ENCODE assay signal across 8 cellular contexts in the genomic region with DNA sequence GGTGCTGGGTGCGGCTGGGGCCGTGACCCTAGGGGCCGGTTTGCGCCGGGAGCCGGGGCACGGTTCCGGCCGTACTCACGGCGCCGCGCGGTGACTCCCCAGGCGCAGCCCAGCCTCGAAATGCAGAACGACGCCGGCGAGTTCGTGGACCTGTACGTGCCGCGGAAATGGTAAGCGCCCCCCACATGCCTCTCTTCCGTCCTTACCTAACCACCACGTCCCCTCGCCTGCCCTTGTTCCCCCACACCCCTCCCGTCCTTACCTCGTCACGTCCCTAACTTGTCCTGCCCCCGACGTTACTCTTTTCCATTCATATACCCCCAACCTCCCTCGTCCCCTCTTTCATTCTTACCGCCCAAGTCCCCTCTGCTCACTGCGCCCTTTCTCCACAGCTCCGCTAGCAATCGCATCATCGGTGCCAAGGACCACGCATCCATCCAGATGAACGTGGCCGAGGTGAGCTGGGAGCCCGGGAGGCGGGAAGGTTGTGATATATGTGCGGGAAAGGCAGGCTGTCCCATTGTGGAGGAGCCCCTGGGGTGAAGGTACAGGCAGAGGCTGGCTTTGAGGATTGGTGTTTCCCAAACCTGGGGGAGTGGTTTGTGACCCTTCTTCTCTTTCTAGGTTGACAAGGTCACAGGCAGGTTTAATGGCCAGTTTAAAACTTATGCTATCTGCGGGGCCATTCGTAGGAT. TPM values are rescaled to one million over a fixed set of nuclear protein-coding genes. Genes with fewer than 3 reads are reported as not detected.
DNase-seq lines count a peak whose midpoint lies in the region; ATAC-seq, FAIRE-seq and TF ChIP-seq lines count a peak whose summit lies in the region.

No MANE protein-coding gene starts in this region.

- H3K27me3 ChIP-seq in H9 (ENCODE audit: insufficient read depth, low read length) (no peaks in the 10 kb centered on the region), foreskin keratinocyte (no peaks in the 10 kb centered on the region), small intestine (ENCODE audit: control insufficient read depth in 2 of 2, insufficient read depth in 2 of 2, low read length in 2 of 2) (no peaks in the 10 kb centered on the region)

- TF ChIP-seq CTCF in H9 (conservative IDR thresholded peaks at IDR 0.05), result no peak
- TF ChIP-seq CTCF in foreskin keratinocyte (conservative IDR thresholded peaks at IDR 0.05), result no peak

- DNase-seq in H9 (no peak), T-helper 17 cell (no peak), foreskin keratinocyte (no peak), small intestine (no peak), hepatic stellate cell (ENCODE audit: low spot score) (no peak), iPS-NIHi7 (ENCODE audit: extremely low spot score) (no peak)
- DNase-seq in activated effector memory CD4-positive, alpha-beta T cell treated with Interleukin-2 at 50 U/mL for 16 hours, result no peak

- peak overlapping the region; percentile 82 to 96 for H3K4me3 ChIP-seq in small intestine (ENCODE audit: low read depth in 1 of 2, low read length in 2 of 2)

- H2AFZ ChIP-seq in H9 (ENCODE audit: low read length), result no peak overlapping the region

- peak overlapping the region; percentile 74 for H3K14ac ChIP-seq in H9 (ENCODE audit: insufficient read depth, low read length)

- no peak overlapping the region for H3T11ph ChIP-seq in H9 (ENCODE audit: low read length)

- H3K79me1 ChIP-seq in H9 (ENCODE audit: insufficient read depth, low read depth, low read length, poor library complexity, severe bottlenecking), result peaks cover 8% of the 10 kb centered on the region

- no peak overlapping the region for H2BK120ac ChIP-seq in H9 (ENCODE audit: low read depth, low read length, poor library complexity, severe bottlenecking)

- H3K4me1 Mint-ChIP-seq in H9, result peaks cover 25 to 36% of the 10 kb centered on the region in 2 experiments
- peaks cover 33% of the 10 kb centered on the region for H3K4me1 Mint-ChIP-seq in T-helper 17 cell

- no peak for FAIRE-seq in small intestine (lab: Jason Lieb, UNC)

- H3K79me2 ChIP-seq in H9 (ENCODE audit: insufficient read depth, low read length), result peaks cover 10% of the 10 kb centered on the region; the same call in 1 of the 2 replicates

- H2BK12ac ChIP-seq in H9 (ENCODE audit: insufficient read length, low read depth, low read length), result no peak overlapping the region

- H2BK5ac ChIP-seq in H9 (ENCODE audit: insufficient read length, low read length), result no peak overlapping the region

- no peak overlapping the region for H2BK15ac ChIP-seq in H9 (ENCODE audit: low read depth, low read length)

- no peaks in the 10 kb centered on the region for H4K20me1 ChIP-seq in H9 (ENCODE audit: control insufficient read depth, insufficient read depth, insufficient read length)

- no peaks in the 10 kb centered on the region for H3K4me1 ChIP-seq in H9 (ENCODE audit: insufficient read depth, low read length)
- H3K4me1 ChIP-seq in foreskin keratinocyte, result peaks cover 14% of the 10 kb centered on the region
- H3K4me1 ChIP-seq in small intestine (ENCODE audit: control insufficient read depth in 2 of 2, insufficient read depth in 1 of 2, low read depth in 1 of 2, low read length in 1 of 2), result peaks cover 0 to 6% of the 10 kb centered on the region in 2 donors

- no peak overlapping the region for H4K8ac ChIP-seq in H9 (replicated peaks; ENCODE audit: insufficient read length, low read depth, low read length)

- H3K27me3 Mint-ChIP-seq in H9 (ENCODE audit: low read depth) (peaks cover 2% of the 10 kb centered on the region; the same call in 1 of the 2 replicates), T-helper 17 cell (no peaks in the 10 kb centered on the region)

- no peak overlapping the region for H4K5ac ChIP-seq in H9 (ENCODE audit: insufficient read length, low read depth, low read length)

- H3K9me3 ChIP-seq in H9 (ENCODE audit: control insufficient read depth, low read depth, low read length), result no peaks in the 10 kb centered on the region
- no peaks in the 10 kb centered on the region for H3K9me3 ChIP-seq in T-helper 17 cell (ENCODE audit: control insufficient read depth, low read length, poor library complexity, severe bottlenecking)
- no peaks in the 10 kb centered on the region for H3K9me3 ChIP-seq in small intestine (ENCODE audit: control insufficient read depth, low read depth)

- H3K9ac ChIP-seq in H9 (ENCODE audit: extremely low read depth, insufficient read length, low read length), result peak overlapping the region; percentile 94

- H3K36me3 Mint-ChIP-seq in H9 (ENCODE audit: insufficient read depth in 1 of 3, low read depth in 3 of 3) (peaks cover 27 to 43% (median 37%) of the 10 kb centered on the region in 3 experiments), T-helper 17 cell (ENCODE audit: low read depth) (peaks cover 2% of the 10 kb centered on the region)

- no CpG with 5 or more reads among the region's 47 CpGs for WGBS in H9 (ENCODE audit: extremely low coverage, insufficient read length, low lambda C conversion rate)
- WGBS in small intestine, 3 donors, result 1 to 3% (median 2%) methylated on average over 30 to 47 of the region's 47 CpGs

- no peak overlapping the region for H2AK5ac ChIP-seq in H9 (ENCODE audit: insufficient read length, low read length)

- H3K18ac ChIP-seq in H9 (ENCODE audit: insufficient read length, low read depth, low read length), result peak overlapping the region; percentile 52

- no peak overlapping the region for H3K4ac ChIP-seq in H9 (ENCODE audit: low read depth, low read length)

- peaks cover 0 to 6% of the 10 kb centered on the region in 2 donors for H3K36me3 ChIP-seq in small intestine (ENCODE audit: control insufficient read depth in 2 of 2, insufficient read depth in 2 of 2, low read length in 2 of 2)

- no peak overlapping the region for H3K56ac ChIP-seq in H9 (ENCODE audit: insufficient read length, low read depth, low read length)

- no peak overlapping the region for H3K27ac ChIP-seq in H9 (ENCODE audit: insufficient read length, low read depth, low read length)
- H3K27ac ChIP-seq in foreskin keratinocyte, result peak overlapping the region; percentile 90
- peak overlapping the region; percentile 22 to 75 for H3K27ac ChIP-seq in small intestine (ENCODE audit: low read depth in 1 of 2, low read length in 1 of 2)

- no peak overlapping the region for H4K91ac ChIP-seq in H9 (ENCODE audit: insufficient read length, low read depth, low read length)

- no peak overlapping the region for H2BK20ac ChIP-seq in H9 (ENCODE audit: low read depth, low read length, poor library complexity, severe bottlenecking)

- H3K23ac ChIP-seq in H9 (ENCODE audit: insufficient read length, low read depth, low read length), result no peak overlapping the region

- ATAC-seq in T-helper 17 cell, result peak; percentile 33
- no peak for ATAC-seq in foreskin keratinocyte
- no peak for ATAC-seq in HG02840 (IDR thresholded peaks at IDR 0.05; ENCODE audit: low FRiP score, unreplicated experiment)

- H3K9me3 Mint-ChIP-seq in H9, result no peaks in the 10 kb centered on the region; a peak in 2 of 5 replicates

- H3K4me3 Mint-ChIP-seq in H9, result peak overlapping the region; percentile 89 to 97
- H3K4me3 Mint-ChIP-seq in T-helper 17 cell, result peak overlapping the region; percentile 95

- peaks cover 14% of the 10 kb centered on the region for H3K23me2 ChIP-seq in H9 (ENCODE audit: insufficient read length, low read depth, low read length, poor library complexity, severe bottlenecking)

- H3K27ac Mint-ChIP-seq in H9 (peak overlapping the region; percentile 91 to 96 (median 92); a peak in 6 of 7 replicates), T-helper 17 cell (peak overlapping the region; percentile 87)

- H3K4me2 ChIP-seq in H9 (ENCODE audit: insufficient read depth, insufficient read length, low read length), result peak overlapping the region; percentile 89

RNA-seq across cellular contexts. Expression of a gene that starts 0.5 kb away (rescaled TPM):
- total RNA-seq in H9 (2021) (1,715 and 1,736 TPM in 2 replicates), T-helper 17 cell (1,000 to 10,000 TPM; 2,821 to 2,836 TPM), foreskin keratinocyte (1,147 and 1,424 TPM in 2 replicates)
- polyA plus RNA-seq in foreskin keratinocyte (3,116 and 3,644 TPM in 2 replicates), small intestine (1,000 to 10,000 TPM; 2,545 to 8,814 (median 4,142) TPM)

RNA-seq across cellular contexts. Expression of a gene that starts 19.7 kb away (rescaled TPM):
- total RNA-seq in H9 (2021) (10.8 and 11.0 TPM in 2 replicates), T-helper 17 cell (1 to 10 TPM; 4.5 to 5.6 TPM), foreskin keratinocyte (6.2 and 7.1 TPM in 2 replicates)
- polyA plus RNA-seq in foreskin keratinocyte (5.7 and 5.8 TPM in 2 replicates), small intestine (1 to 10 TPM; 1.3 to 4.7 (median 2.4) TPM)

RNA-seq across cellular contexts. Expression of a gene that starts 20.3 kb away (rescaled TPM):
- total RNA-seq in H9 (2021) (200 and 201 TPM in 2 replicates), T-helper 17 cell (under 1 TPM; 0.50 to 0.72 TPM), foreskin keratinocyte (72.6 and 87.7 TPM in 2 replicates)
- polyA plus RNA-seq in foreskin keratinocyte (62.3 and 75.3 TPM in 2 replicates), small intestine (10 to 100 TPM in 1 of 3 donors, 1 to 10 TPM in 2; 1.3 to 39.8 (median 6.2) TPM)

RNA-seq across cellular contexts. Expression of a gene that starts 40.0 kb away (rescaled TPM):
- 0.20 and 0.28 TPM in 2 replicates for total RNA-seq in H9 (2021)
- not detected for total RNA-seq in T-helper 17 cell
- total RNA-seq in foreskin keratinocyte, result not detected in 2 replicates
- polyA plus RNA-seq in foreskin keratinocyte, result not detected in 2 replicates
- polyA plus RNA-seq in small intestine, result 10 to 100 TPM in 2 of 3 donors, 1 to 10 TPM in 1; 8.0 to 28.0 (median 14.9) TPM

Comparison
In these comparisons a context has a peak if more than half of its experiments do, and no peak if none do; other contexts are left out.
1. RNA of a gene that starts 20.3 kb away (total RNA-seq): 200 to 201 TPM in H9 and 72.6 to 87.7 TPM in foreskin keratinocyte; 0.50 to 0.72 TPM in T-helper 17 cell; every median in the first group is over 10 times any median in the second.